Comparison of ENCODE assay signal across 17 cellular contexts in the genomic region with DNA sequence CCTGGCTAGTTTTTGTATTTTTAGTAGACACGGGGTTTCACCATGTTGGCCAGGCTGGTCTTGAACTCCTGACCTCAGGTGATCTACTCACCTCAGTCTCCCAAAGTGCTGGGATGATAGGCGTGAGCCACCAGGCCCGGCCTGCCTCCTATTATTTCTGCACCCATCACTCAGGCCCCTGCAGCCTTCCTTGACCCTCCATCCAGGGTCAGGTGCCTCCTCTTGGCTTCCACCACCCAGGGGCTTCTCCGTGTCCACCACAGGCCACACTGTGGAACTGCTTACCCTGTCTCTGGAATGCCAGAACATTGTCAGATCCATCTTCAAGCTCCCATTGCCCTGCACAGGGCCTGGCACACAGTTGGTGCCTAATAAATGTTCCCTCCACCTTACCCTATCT.
DNase-seq lines count a peak whose midpoint lies in the region; ATAC-seq, FAIRE-seq and TF ChIP-seq lines count a peak whose summit lies in the region.
"Had no signal": no experiment of that assay in that cellular context is flagged by ENCODE, and none has a peak within 500 bp of the region (broad histone marks: within the 10 kb centered on the region; RNA-seq: fewer than 3 reads in every experiment).

No MANE protein-coding gene starts in this region.

- FAIRE-seq in HepG2 (lab: Jason Lieb, UNC): no peak

- in situ Hi-C loops in HepG2 (cut with HindIII; ENCODE audit: extremely low pct_ligation_motif_present, low pct_unique_long_range_greater_than_20kb): no loop called here

- DNase-seq in activated CD4-positive, CD25-positive, alpha-beta regulatory T cell treated with anti-CD3 and anti-CD28 coated beads, Interleukin-2, amount 50 U/mL, for 72 hours: peak; percentile 7
- DNase-seq in activated CD4-positive, CD25-positive, alpha-beta regulatory T cell (lab: John Stamatoyannopoulos, UW): no peak
- peak in 2 of 3 donors; percentile 17 to 18 for DNase-seq in right lobe of liver
- DNase-seq in HepG2 (ENCODE audit: low spot score): no peak
- peak; percentile 11 for DNase-seq in stomach
- DNase-seq in activated CD4-positive, alpha-beta T cell treated with anti-CD3 and anti-CD28 coated beads for 36 hours: no peak
- DNase-seq in OCI-M2 (lab: John Stamatoyannopoulos, UW; ENCODE audit: unreplicated experiment): no peak
- DNase-seq: DMS79 treated with DMSO at 0.1 percent for 48 hours, H9, NCI-H1417 treated with DMSO at 0.1 percent for 48 hours, NCI-H187 treated with DMSO at 0.1 percent for 48 hours, NCI-H345, NCI-H524 treated with DMSO at 0.1 percent for 48 hours had no signal

- H3K27me3 Mint-ChIP-seq in activated CD4-positive, alpha-beta T cell treated with anti-CD3 and anti-CD28 coated beads for 36 hours: peaks cover 5% of the 10 kb centered on the region

- H3K27ac ChIP-seq in right lobe of liver: no peak overlapping the region
- no peak overlapping the region for H3K27ac ChIP-seq in HepG2 (ENCODE audit: extremely low read length, insufficient read depth, low read length)
- H3K27ac ChIP-seq in stomach: no peak overlapping the region
- H3K27ac ChIP-seq: 22Rv1, HL-60 had no signal

- WGBS in right lobe of liver (ENCODE audit: insufficient coverage, low coverage, low lambda C conversion rate, missing lambda C conversion rate): 68% methylated on average over 4 of the region's 4 CpGs
- WGBS in HepG2 (ENCODE audit: low lambda C conversion rate): 0% methylated on average over 4 of the region's 4 CpGs
- WGBS in stomach, 5 donors: 85 to 94% (median 90%) methylated on average over 4 of the region's 4 CpGs

- CTCF ChIA-PET in HepG2 (lab: Yijun Ruan, JAX; ENCODE audit: low intra/inter-chr PET ratio, low total read pairs): no interaction called here
- CTCF ChIA-PET in activated CD4-positive, alpha-beta T cell treated with anti-CD3 and anti-CD28 coated beads for 36 hours (lab: Charles Lee): interaction anchor here (0.6 kb wide), 1 partner anchor 27 kb away, joined by 3 read pairs; no protein-coding TSS in a partner anchor

- H3K4me2 ChIP-seq in HepG2 (ENCODE audit: low read depth, low read length): no peak overlapping the region

- no peaks in the 10 kb centered on the region for H3K9me3 Mint-ChIP-seq in activated CD4-positive, alpha-beta T cell treated with anti-CD3 and anti-CD28 coated beads for 36 hours (ENCODE audit: low read depth)

- TF ChIP-seq EP300 in HepG2 (IDR thresholded peaks at IDR 0.05; ENCODE audit: low read depth in 2 of 2, low read length in 2 of 2) (no peak), HepG2 (CRISPR knock-in tag; IDR thresholded peaks at IDR 0.05; ENCODE audit: borderline replicate concordance) (no peak), stomach (IDR thresholded peaks at IDR 0.05) (no peak)

- H3K9me3 ChIP-seq in right lobe of liver (no peaks in the 10 kb centered on the region), HepG2 (ENCODE audit: low read length) (no peaks in the 10 kb centered on the region), stomach (peaks cover 0 to 5% (median 0%) of the 10 kb centered on the region in 4 donors)

- no peaks in the 10 kb centered on the region for H3K4me1 ChIP-seq in right lobe of liver
- H3K4me1 ChIP-seq in HepG2 (ENCODE audit: insufficient read depth, low read length): no peaks in the 10 kb centered on the region
- peaks cover 0 to 13% (median 4%) of the 10 kb centered on the region in 4 donors for H3K4me1 ChIP-seq in stomach

- no peak overlapping the region for H3K27ac Mint-ChIP-seq in activated CD4-positive, alpha-beta T cell treated with anti-CD3 and anti-CD28 coated beads for 36 hours
- H3K27ac Mint-ChIP-seq: B cell, H9 had no signal

- H3K27me3 ChIP-seq in right lobe of liver: no peaks in the 10 kb centered on the region
- H3K27me3 ChIP-seq in HepG2 (ENCODE audit: control insufficient read depth in 1 of 2, insufficient read depth in 2 of 2, low read length in 2 of 2): peaks cover 5 to 57% of the 10 kb centered on the region in 2 experiments; a peak in 4 of 5 replicates
- peaks cover 0 to 44% (median 0%) of the 10 kb centered on the region in 3 donors for H3K27me3 ChIP-seq in stomach

- no peaks in the 10 kb centered on the region for H3K79me2 ChIP-seq in HepG2 (ENCODE audit: insufficient read depth, low read length)

- H3K36me3 Mint-ChIP-seq in activated CD4-positive, alpha-beta T cell treated with anti-CD3 and anti-CD28 coated beads for 36 hours (ENCODE audit: low read depth): no peaks in the 10 kb centered on the region

- TF ChIP-seq CTCF in right lobe of liver (IDR thresholded peaks at IDR 0.05) (no peak), HepG2 (CRISPR knock-in tag; IDR thresholded peaks at IDR 0.05) (no peak), stomach (IDR thresholded peaks at IDR 0.05) (no peak)

- TF ChIP-seq POLR2A in right lobe of liver (IDR thresholded peaks at IDR 0.05): no peak
- no peak for TF ChIP-seq POLR2A in HepG2 (IDR thresholded peaks at IDR 0.05; ENCODE audit: insufficient read depth in 1 of 2, low read depth in 2 of 2, low read length in 2 of 2)
- no peak for TF ChIP-seq POLR2A in stomach (IDR thresholded peaks at IDR 0.05)

- no peak for ATAC-seq in right lobe of liver
- ATAC-seq in HepG2: no peak
- ATAC-seq in activated CD4-positive, alpha-beta T cell treated with anti-CD3 and anti-CD28 coated beads for 36 hours: no peak
- no peak for ATAC-seq in HG02588 (IDR thresholded peaks at IDR 0.05; ENCODE audit: unreplicated experiment)

- POLR2A ChIA-PET in HepG2 (lab: Yijun Ruan, JAX): no interaction called here
- POLR2A ChIA-PET in activated CD4-positive, alpha-beta T cell treated with anti-CD3 and anti-CD28 coated beads for 36 hours (lab: Charles Lee): no interaction called here

- intact Hi-C loops in right lobe of liver (cut with DNase I): no loop called here
- intact Hi-C loops in HepG2 (cut with micrococcal nuclease; ENCODE audit: unreplicated experiment): no loop called here
- intact Hi-C loops in stomach (cut with DNase I; ENCODE audit: low total_unique reads): no loop called here
- intact Hi-C loops in activated CD4-positive, alpha-beta T cell treated with anti-CD3 and anti-CD28 coated beads for 36 hours (cut with DNase I, micrococcal nuclease): no loop called here

- H3K9ac ChIP-seq in HepG2 (ENCODE audit: insufficient read depth, low read depth, low read length): no peak overlapping the region

- no peaks in the 10 kb centered on the region for H3K4me1 Mint-ChIP-seq in activated CD4-positive, alpha-beta T cell treated with anti-CD3 and anti-CD28 coated beads for 36 hours
- H3K4me1 Mint-ChIP-seq: B cell had no signal

- BruUV-seq in HepG2 (replicated peaks; lab: Mats Ljungman, UMichigan): no TSS peak

- no peak overlapping the region for H3K4me3 Mint-ChIP-seq in activated CD4-positive, alpha-beta T cell treated with anti-CD3 and anti-CD28 coated beads for 36 hours
- H3K4me3 Mint-ChIP-seq: B cell, H9 had no signal

- no peak overlapping the region for H2AFZ ChIP-seq in HepG2 (ENCODE audit: low read length)

- no peaks in the 10 kb centered on the region for H3K36me3 ChIP-seq in right lobe of liver
- H3K36me3 ChIP-seq in HepG2 (replicated peaks in 1 of 2; ENCODE audit: control insufficient read depth in 1 of 2, insufficient read depth in 2 of 2, low read length in 2 of 2): no peaks in the 10 kb centered on the region
- H3K36me3 ChIP-seq in stomach: no peaks in the 10 kb centered on the region

- no peak overlapping the region for H3K4me3 ChIP-seq in right lobe of liver
- no peak overlapping the region for H3K4me3 ChIP-seq in HepG2 (replicated peaks in 1 of 3; ENCODE audit: insufficient read depth in 1 of 3, low read depth in 2 of 3, low read length in 3 of 3)
- H3K4me3 ChIP-seq in stomach: no peak overlapping the region

- no peak for TF ChIP-seq RAD21 in HepG2 (CRISPR knock-in tag; IDR thresholded peaks at IDR 0.05)

- no peaks in the 10 kb centered on the region for H4K20me1 ChIP-seq in HepG2 (ENCODE audit: insufficient read depth, low read length)

TF ChIP-seq in HepG2, 621 proteins besides CTCF, POLR2A, EP300 and RAD21 (continues in another document):
- TF ChIP-seq ATF1 (CRISPR knock-in tag; IDR thresholded peaks at IDR 0.05) (no peak), ADNP (CRISPR knock-in tag; IDR thresholded peaks at IDR 0.05) (no peak), MIER2 (CRISPR knock-in tag; IDR thresholded peaks at IDR 0.05) (no peak), ZNF235 (CRISPR knock-in tag; IDR thresholded peaks at IDR 0.05; ENCODE audit: borderline replicate concordance) (no peak), CHCHD3 (CRISPR knock-in tag; IDR thresholded peaks at IDR 0.05) (no peak), ZNF766 (CRISPR knock-in tag; IDR thresholded peaks at IDR 0.05; ENCODE audit: borderline replicate concordance) (no peak), SSRP1 (CRISPR knock-in tag; IDR thresholded peaks at IDR 0.05) (no peak)
- TF ChIP-seq, protein P1, sequence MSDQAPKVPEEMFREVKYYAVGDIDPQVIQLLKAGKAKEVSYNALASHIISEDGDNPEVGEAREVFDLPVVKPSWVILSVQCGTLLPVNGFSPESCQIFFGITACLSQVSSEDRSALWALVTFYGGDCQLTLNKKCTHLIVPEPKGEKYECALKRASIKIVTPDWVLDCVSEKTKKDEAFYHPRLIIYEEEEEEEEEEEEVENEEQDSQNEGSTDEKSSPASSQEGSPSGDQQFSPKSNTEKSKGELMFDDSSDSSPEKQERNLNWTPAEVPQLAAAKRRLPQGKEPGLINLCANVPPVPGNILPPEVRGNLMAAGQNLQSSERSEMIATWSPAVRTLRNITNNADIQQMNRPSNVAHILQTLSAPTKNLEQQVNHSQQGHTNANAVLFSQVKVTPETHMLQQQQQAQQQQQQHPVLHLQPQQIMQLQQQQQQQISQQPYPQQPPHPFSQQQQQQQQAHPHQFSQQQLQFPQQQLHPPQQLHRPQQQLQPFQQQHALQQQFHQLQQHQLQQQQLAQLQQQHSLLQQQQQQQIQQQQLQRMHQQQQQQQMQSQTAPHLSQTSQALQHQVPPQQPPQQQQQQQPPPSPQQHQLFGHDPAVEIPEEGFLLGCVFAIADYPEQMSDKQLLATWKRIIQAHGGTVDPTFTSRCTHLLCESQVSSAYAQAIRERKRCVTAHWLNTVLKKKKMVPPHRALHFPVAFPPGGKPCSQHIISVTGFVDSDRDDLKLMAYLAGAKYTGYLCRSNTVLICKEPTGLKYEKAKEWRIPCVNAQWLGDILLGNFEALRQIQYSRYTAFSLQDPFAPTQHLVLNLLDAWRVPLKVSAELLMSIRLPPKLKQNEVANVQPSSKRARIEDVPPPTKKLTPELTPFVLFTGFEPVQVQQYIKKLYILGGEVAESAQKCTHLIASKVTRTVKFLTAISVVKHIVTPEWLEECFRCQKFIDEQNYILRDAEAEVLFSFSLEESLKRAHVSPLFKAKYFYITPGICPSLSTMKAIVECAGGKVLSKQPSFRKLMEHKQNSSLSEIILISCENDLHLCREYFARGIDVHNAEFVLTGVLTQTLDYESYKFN (CRISPR knock-in tag; conservative IDR thresholded peaks at IDR 0.05): no peak

Comparison
In these comparisons a context has a peak if more than half of its experiments do, and no peak if none do; other contexts are left out.
1. DNase-seq: peak in activated CD4-positive, CD25-positive, alpha-beta regulatory T cell treated with anti-CD3 and anti-CD28 coated beads, Interleukin-2, amount 50 U/mL, for 72 hours (single experiment), right lobe of liver (2 of 3) and stomach (single experiment); none in activated CD4-positive, CD25-positive, alpha-beta regulatory T cell (0 of 4), HepG2 (single experiment), activated CD4-positive, alpha-beta T cell treated with anti-CD3 and anti-CD28 coated beads for 36 hours (single experiment) and OCI-M2 (single experiment).